In genomic region chr3:65402597-65402996, GRCh38 we compare ENCODE assay signal across 11 cellular contexts.
DNase-seq lines count a peak whose midpoint lies in the region; ATAC-seq and TF ChIP-seq lines count a peak whose summit lies in the region.
"Had no signal": no experiment of that assay in that cellular context is flagged by ENCODE, and none has a peak within 500 bp of the region (broad histone marks: within the 10 kb centered on the region; RNA-seq: fewer than 3 reads in every experiment).

No MANE protein-coding gene starts in this region.

- peak; percentile 88 for DNase-seq in A172 (ENCODE audit: low spot score)
- peak; percentile 91 for DNase-seq in HFFc6
- peak; percentile 36 for DNase-seq in astrocyte of the cerebellum (ENCODE audit: low read depth)
- peak; percentile 74 for DNase-seq in islet precursor cell
- DNase-seq in activated CD4-positive, alpha-beta T cell treated with anti-CD3 and anti-CD28 coated beads, Interleukin-2, amount 10 ng/mL, durations not matched to agents 7 days and 5 days = no peak
- no peak for DNase-seq in activated CD8-positive, alpha-beta memory T cell treated with anti-CD3 and anti-CD28 coated beads for 24 hours
- no peak for DNase-seq in GF-D8 (lab: John Stamatoyannopoulos, UW)
- DNase-seq: CD8-positive, alpha-beta T cell; naive B cell; NCI-H748 treated with DMSO at 0.1 percent for 48 hours had no signal

- POLR2A ChIA-PET in activated CD4-positive, alpha-beta T cell treated with anti-CD3 and anti-CD28 coated beads, Interleukin-2, amount 10 ng/mL, durations not matched to agents 7 days and 5 days (lab: Charles Lee) = no interaction called here

- H3K4me3 Mint-ChIP-seq in HFFc6 = peak overlapping the region; percentile 54; the same call in 1 of the 2 replicates
- no peak overlapping the region for H3K4me3 Mint-ChIP-seq in activated CD4-positive, alpha-beta T cell treated with anti-CD3 and anti-CD28 coated beads, Interleukin-2, amount 10 ng/mL, durations not matched to agents 7 days and 5 days
- H3K4me3 Mint-ChIP-seq: CD8-positive, alpha-beta T cell; naive B cell had no signal

- H3K36me3 Mint-ChIP-seq in HFFc6 (ENCODE audit: low read depth) = no peaks in the 10 kb centered on the region
- no peaks in the 10 kb centered on the region for H3K36me3 Mint-ChIP-seq in activated CD4-positive, alpha-beta T cell treated with anti-CD3 and anti-CD28 coated beads, Interleukin-2, amount 10 ng/mL, durations not matched to agents 7 days and 5 days (ENCODE audit: low read depth)
- H3K36me3 Mint-ChIP-seq: CD8-positive, alpha-beta T cell; naive B cell had no signal

- H3K4me3 ChIP-seq in astrocyte of the cerebellum (ENCODE audit: low read depth, low read length) = no peak overlapping the region

- H3K27me3 Mint-ChIP-seq in HFFc6 (ENCODE audit: insufficient read depth) = no peaks in the 10 kb centered on the region; the same call in 1 of the 2 replicates
- no peaks in the 10 kb centered on the region for H3K27me3 Mint-ChIP-seq in activated CD4-positive, alpha-beta T cell treated with anti-CD3 and anti-CD28 coated beads, Interleukin-2, amount 10 ng/mL, durations not matched to agents 7 days and 5 days
- H3K27me3 Mint-ChIP-seq: naive B cell had no signal

- TF ChIP-seq CTCF in HFFc6 (IDR thresholded peaks at IDR 0.05) = 0 out of 2 replicates have a peak, but pooled peaks have one; percentile 9
- no peak for TF ChIP-seq CTCF in astrocyte of the cerebellum (IDR thresholded peaks at IDR 0.05; ENCODE audit: low read depth, low read length, missing control alignments)

- no peak for ATAC-seq in HG03280 (IDR thresholded peaks at IDR 0.05; ENCODE audit: unreplicated experiment)
- ATAC-seq: CD8-positive, alpha-beta T cell had no signal

- H3K4me1 Mint-ChIP-seq in HFFc6 (ENCODE audit: low read depth) = peaks cover 44% of the 10 kb centered on the region
- no peaks in the 10 kb centered on the region for H3K4me1 Mint-ChIP-seq in activated CD4-positive, alpha-beta T cell treated with anti-CD3 and anti-CD28 coated beads, Interleukin-2, amount 10 ng/mL, durations not matched to agents 7 days and 5 days
- H3K4me1 Mint-ChIP-seq: naive B cell had no signal

- in situ Hi-C loops in astrocyte of the cerebellum (cut with HindIII; ENCODE audit: low sequenced_read_pairs) = no loop called here

- H3K27ac Mint-ChIP-seq in HFFc6 = peak overlapping the region; percentile 59
- no peak overlapping the region for H3K27ac Mint-ChIP-seq in activated CD4-positive, alpha-beta T cell treated with anti-CD3 and anti-CD28 coated beads, Interleukin-2, amount 10 ng/mL, durations not matched to agents 7 days and 5 days
- H3K27ac Mint-ChIP-seq: CD8-positive, alpha-beta T cell; naive B cell had no signal

- H3K9me3 Mint-ChIP-seq in HFFc6 = no peaks in the 10 kb centered on the region
- no peaks in the 10 kb centered on the region for H3K9me3 Mint-ChIP-seq in activated CD4-positive, alpha-beta T cell treated with anti-CD3 and anti-CD28 coated beads, Interleukin-2, amount 10 ng/mL, durations not matched to agents 7 days and 5 days

- CTCF ChIA-PET in activated CD4-positive, alpha-beta T cell treated with anti-CD3 and anti-CD28 coated beads, Interleukin-2, amount 10 ng/mL, durations not matched to agents 7 days and 5 days (lab: Charles Lee) = no interaction called here

Comparison
In these comparisons a context has a peak if more than half of its experiments do, and no peak if none do; other contexts are left out.
1. DNase-seq: peak in A172 (single experiment), HFFc6 (single experiment), astrocyte of the cerebellum (single experiment) and islet precursor cell (single experiment); none in activated CD4-positive, alpha-beta T cell treated with anti-CD3 and anti-CD28 coated beads, Interleukin-2, amount 10 ng/mL, durations not matched to agents 7 days and 5 days (single experiment), activated CD8-positive, alpha-beta memory T cell treated with anti-CD3 and anti-CD28 coated beads for 24 hours (single experiment) and GF-D8 (single experiment).